In the genomic region with DNA sequence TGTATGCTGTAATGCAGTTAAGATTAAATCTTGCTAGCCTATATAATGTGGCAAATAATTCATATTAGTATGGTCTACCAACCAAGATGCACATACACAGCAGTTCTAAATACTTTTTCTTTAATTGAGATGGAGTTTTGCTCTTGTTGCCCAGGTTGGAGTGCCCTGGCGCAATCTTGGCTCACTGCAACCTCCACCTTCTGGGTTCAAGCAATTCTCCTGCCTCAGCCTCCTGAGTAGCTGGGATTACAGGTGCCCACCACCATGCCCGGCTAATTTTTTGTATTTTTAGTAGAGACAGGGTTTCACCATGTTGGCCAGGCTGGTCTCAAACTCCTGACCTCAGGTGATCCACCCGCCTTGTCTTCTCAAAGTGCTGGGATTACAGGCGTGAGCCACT, we compare ENCODE assay signal across 1 cellular context. TPM values are rescaled to one million over a fixed set of nuclear protein-coding genes. Genes with fewer than 3 reads are reported as not detected.
"Had no signal": no experiment of that assay in that cellular context is flagged by ENCODE, and none has a peak within 500 bp of the region (broad histone marks: within the 10 kb centered on the region; RNA-seq: fewer than 3 reads in every experiment).

No MANE protein-coding gene starts in this region.

RNA-seq across cellular contexts. Expression of gene CCDC89, which starts 31.7 kb away (rescaled TPM):
- total RNA-seq: vagina had no signal
